ENCODE assay signal across 8 cellular contexts in the genomic region with DNA sequence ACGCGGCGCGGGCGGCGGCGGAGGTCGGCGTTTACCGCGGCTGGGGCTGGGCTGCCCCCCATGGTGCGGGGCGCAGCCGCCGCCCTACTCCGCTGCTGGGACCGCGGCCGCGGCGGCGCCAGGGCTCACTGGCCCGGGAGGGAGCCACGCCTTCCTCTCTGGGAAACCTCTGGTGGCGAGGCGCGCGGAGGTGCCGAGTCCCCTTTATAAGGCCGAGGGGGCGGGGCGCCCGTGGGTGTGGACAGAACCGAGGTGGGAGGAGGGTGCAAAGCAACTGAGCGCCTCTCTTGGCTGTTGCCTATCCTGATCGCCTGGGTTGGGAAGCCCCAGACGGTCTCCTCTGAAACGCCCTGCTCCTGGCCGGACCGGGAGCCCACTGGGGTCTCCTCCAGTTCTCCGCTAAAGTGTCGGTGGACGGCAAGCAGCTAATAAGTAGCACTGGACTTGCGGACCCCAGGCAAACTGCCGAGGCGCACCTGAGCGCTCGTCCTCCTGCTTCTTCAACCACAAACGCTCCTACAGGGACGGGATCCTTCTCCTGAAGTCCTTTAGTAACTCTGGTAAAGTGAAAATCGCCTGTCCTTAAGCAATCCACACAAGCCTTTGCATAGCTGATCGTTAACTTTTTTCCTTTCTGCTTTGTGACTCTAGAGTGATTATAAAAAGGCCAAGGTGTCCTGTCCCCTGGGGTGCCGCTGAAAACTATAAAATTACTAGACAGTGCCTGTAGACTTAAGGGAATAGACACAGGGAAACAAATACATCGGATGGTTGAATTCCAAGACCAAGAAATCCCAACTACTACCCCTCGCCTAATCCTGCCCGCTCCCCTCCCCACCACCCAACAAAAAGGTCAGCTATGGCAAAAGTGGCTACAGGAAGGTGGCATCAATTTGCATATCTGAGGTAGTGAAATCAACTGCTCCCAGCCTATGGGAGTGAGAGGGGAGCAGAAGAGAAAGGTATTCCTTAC. TPM values are rescaled to one million over a fixed set of nuclear protein-coding genes. Genes with fewer than 3 reads are reported as not detected.
DNase-seq lines count a peak whose midpoint lies in the region; ATAC-seq and TF ChIP-seq lines count a peak whose summit lies in the region.

Gene PTGER3, minus strand, starts transcription at position 182 of the 973 bp plus-strand sequence. CDS start 239 bp downstream, outside the sequence.

- H3K9me3 Mint-ChIP-seq in naive thymus-derived CD4-positive, alpha-beta T cell: peaks cover 0 to 3% (median 0%) of the 10 kb centered on the region in 11 donors

- H3K4me3 ChIP-seq in ACC112 (ENCODE audit: low read depth, low read length) (peak within 1 kb of the TSS; percentile 74), epithelial cell of proximal tubule (ENCODE audit: low read depth, low read length) (peak within 1 kb of the TSS; percentile 50), thyroid gland (replicated peaks in 1 of 3) (peak within 1 kb of the TSS; percentile 1 to 41 (median 18))
- H3K4me3 ChIP-seq in naive thymus-derived CD4-positive, alpha-beta T cell (ENCODE audit: low read length): peak within 1 kb of the TSS; percentile 55

- DNase-seq in NCI-H128 (lab: John Stamatoyannopoulos, UW; ENCODE audit: unreplicated experiment) (peak; percentile 15), epithelial cell of proximal tubule (ENCODE audit: low read depth) (no peak), thyroid gland (peak; percentile 53 to 61), HT-29 (ENCODE audit: low spot score) (no peak)
- DNase-seq in activated CD8-positive, alpha-beta memory T cell treated with anti-CD3 and anti-CD28 coated beads for 1 hour (ENCODE audit: extremely low read depth in 1 of 2, low read depth in 1 of 2): peak; percentile 12 to 28
- DNase-seq in naive thymus-derived CD4-positive, alpha-beta T cell: peak in 6 of 9 donors; percentile 13 to 65 (median 20)

- no peaks in the 10 kb centered on the region for H3K79me2 ChIP-seq in ACC112 (ENCODE audit: control insufficient read depth, insufficient read depth, low read length, unreplicated experiment)

- H3K27ac ChIP-seq in ACC112 (ENCODE audit: low read depth, low read length): no peak within 1 kb of the TSS
- H3K27ac ChIP-seq in naive thymus-derived CD4-positive, alpha-beta T cell (ENCODE audit: low read depth, low read length): no peak within 1 kb of the TSS
- no peak within 1 kb of the TSS for H3K27ac ChIP-seq in thyroid gland

- H3K36me3 Mint-ChIP-seq in naive thymus-derived CD4-positive, alpha-beta T cell: no peaks in the 10 kb centered on the region

- H3K27me3 ChIP-seq in ACC112 (ENCODE audit: insufficient read depth, low read length) (peaks cover 68% of the 10 kb centered on the region), thyroid gland (peaks cover 8% of the 10 kb centered on the region)
- peaks cover 16% of the 10 kb centered on the region in 2 donors for H3K27me3 ChIP-seq in naive thymus-derived CD4-positive, alpha-beta T cell (ENCODE audit: control insufficient read depth in 2 of 2, insufficient read depth in 2 of 2, low read length in 2 of 2)

- H3K36me3 ChIP-seq in ACC112 (ENCODE audit: insufficient read depth, low read length) (no peaks in the 10 kb centered on the region), thyroid gland (no peaks in the 10 kb centered on the region)
- no peaks in the 10 kb centered on the region for H3K36me3 ChIP-seq in naive thymus-derived CD4-positive, alpha-beta T cell (ENCODE audit: control insufficient read depth in 2 of 3, insufficient read depth in 3 of 3, low read length in 3 of 3)

- H2AFZ ChIP-seq in ACC112 (ENCODE audit: low read length, unreplicated experiment): peak within 1 kb of the TSS; percentile 22

- 8 to 23% methylated on average over 12 to 33 of the region's 56 CpGs for WGBS in thyroid gland, 2 donors

- CTCF ChIA-PET in naive thymus-derived CD4-positive, alpha-beta T cell (lab: Charles Lee): no interaction called here

- peak within 1 kb of the TSS in 1 of 9 donors; percentile 38 for H3K27ac Mint-ChIP-seq in naive thymus-derived CD4-positive, alpha-beta T cell

- H3K9me3 ChIP-seq in naive thymus-derived CD4-positive, alpha-beta T cell (ENCODE audit: control insufficient read depth in 2 of 3, low read length in 3 of 3): no peaks in the 10 kb centered on the region
- H3K9me3 ChIP-seq in thyroid gland: no peaks in the 10 kb centered on the region

- H3K4me3 Mint-ChIP-seq in naive thymus-derived CD4-positive, alpha-beta T cell: peak within 1 kb of the TSS; percentile 82 to 87 (median 85)

- H3K27me3 Mint-ChIP-seq in naive thymus-derived CD4-positive, alpha-beta T cell: peaks cover 33 to 57% (median 39%) of the 10 kb centered on the region in 5 donors

- H3K4me1 ChIP-seq in ACC112 (ENCODE audit: control insufficient read depth, insufficient read depth, low read length, unreplicated experiment) (no peaks in the 10 kb centered on the region), thyroid gland (peaks cover 5 to 20% of the 10 kb centered on the region in 2 donors)
- H3K4me1 ChIP-seq in naive thymus-derived CD4-positive, alpha-beta T cell (ENCODE audit: control insufficient read depth in 2 of 2, insufficient read depth in 2 of 2, low read length in 2 of 2): peaks cover 0 to 5% of the 10 kb centered on the region in 2 donors

- TF ChIP-seq CTCF in epithelial cell of proximal tubule (conservative IDR thresholded peaks at IDR 0.05; ENCODE audit: low read depth, low read length): no peak
- TF ChIP-seq CTCF in thyroid gland (IDR thresholded peaks at IDR 0.05): no peak

- POLR2A ChIA-PET in naive thymus-derived CD4-positive, alpha-beta T cell (lab: Charles Lee): no interaction called here

- ATAC-seq in GM19035 (IDR thresholded peaks at IDR 0.05; ENCODE audit: unreplicated experiment): peak; percentile 37
- peak; percentile 50 for ATAC-seq in naive thymus-derived CD4-positive, alpha-beta T cell

- H3K4me1 Mint-ChIP-seq in naive thymus-derived CD4-positive, alpha-beta T cell: peaks cover 6 to 27% (median 20%) of the 10 kb centered on the region in 7 donors

- peak in 1 of 2 donors; percentile 12 for TF ChIP-seq POLR2A in thyroid gland (IDR thresholded peaks at IDR 0.05)

- intact Hi-C loops in naive thymus-derived CD4-positive, alpha-beta T cell (cut with micrococcal nuclease): loop anchor here in 1 of 2 donors (5.0 kb wide), 1 partner anchor 1234 kb away; the partner anchor contains the start of gene NEGR1
- intact Hi-C loops in thyroid gland (cut with DNase I): loop anchor here (5.0 kb wide), 1 partner anchor 361 kb away; no protein-coding TSS in a partner anchor

RNA-seq across cellular contexts. Expression of gene PTGER3, which starts in this region (rescaled TPM):
- 0.51 and 0.75 TPM in 2 replicates for total RNA-seq in epithelial cell of proximal tubule
- 1 to 10 TPM in 3 of 5 experiments, not detected in 2; 2.4 to 4.3 (median 3.7) TPM for total RNA-seq in naive thymus-derived CD4-positive, alpha-beta T cell
- polyA plus RNA-seq in naive thymus-derived CD4-positive, alpha-beta T cell: under 1 TPM in 1 of 2 donors, not detected in 1; 0.07 TPM
- 1 to 10 TPM in 3 of 4 donors, under 1 TPM in 1; 0.39 to 6.4 (median 2.1) TPM for total RNA-seq in thyroid gland
- total RNA-seq in HT-29 (2014; rRNA removed; shearing (Covaris generic)): not detected in 2 replicates

Comparison
In these comparisons a context has a peak if more than half of its experiments do, and no peak if none do; other contexts are left out.
1. H3K4me3 ChIP-seq: peak in every context shown above with its lines; median percentile 74 in ACC112; 55 in naive thymus-derived CD4-positive, alpha-beta T cell; 50 in epithelial cell of proximal tubule; 18 in thyroid gland.
2. DNase-seq: peak in NCI-H128 (single experiment), activated CD8-positive, alpha-beta memory T cell treated with anti-CD3 and anti-CD28 coated beads for 1 hour (2 of 2), naive thymus-derived CD4-positive, alpha-beta T cell (6 of 9) and thyroid gland (2 of 2); none in epithelial cell of proximal tubule (single experiment) and HT-29 (single experiment).